In genomic region chr1:85278853-85279314, GRCh38 we compare ENCODE assay signal across 8 cellular contexts. TPM values are rescaled to one million over a fixed set of nuclear protein-coding genes. Genes with fewer than 3 reads are reported as not detected.
A peak's percentile ranks its signal among the peaks of the same experiment; 100 is the strongest.
DNase-seq lines count a peak whose midpoint lies in the region; ATAC-seq, FAIRE-seq and TF ChIP-seq lines count a peak whose summit lies in the region.

No MANE protein-coding gene starts in this region.

- no peaks in the 10 kb centered on the region for H3K9me2 ChIP-seq in GM23248 (ENCODE audit: insufficient read depth)

- 0 to 7% methylated on average over 2 of the region's 2 CpGs for WGBS in GM23248 (ENCODE audit: low coverage in 1 of 2, low lambda C conversion rate in 2 of 2, missing lambda C conversion rate in 2 of 2), 2 experiments

- peak; percentile 82 for DNase-seq in AG08396 (ENCODE audit: low spot score)
- DNase-seq in GM23248, result peak; percentile 95
- peak; percentile 37 for DNase-seq in SK-MEL-5 (ENCODE audit: low read depth, low spot score)
- DNase-seq in breast epithelium (ENCODE audit: low spot score in 2 of 2), result no peak
- DNase-seq in urothelium cell line (ENCODE audit: low spot score), result peak; percentile 74
- DNase-seq in NCI-H2029 treated with DMSO at 0.1 percent for 48 hours (lab: John Stamatoyannopoulos, UW), result no peak

- H3K36me3 ChIP-seq in GM23248 (ENCODE audit: low read depth), result no peaks in the 10 kb centered on the region
- no peaks in the 10 kb centered on the region for H3K36me3 ChIP-seq in breast epithelium
- H3K36me3 ChIP-seq in muscle layer of duodenum (ENCODE audit: control insufficient read depth in 1 of 2, insufficient read depth in 2 of 2, low read length in 2 of 2), result peaks cover 0 to 9% of the 10 kb centered on the region in 2 donors

- H3K4me3 ChIP-seq in GM23248 (peak overlapping the region; percentile 60), breast epithelium (peak overlapping the region in 1 of 3 donors; percentile 10), muscle layer of duodenum (ENCODE audit: low read depth in 1 of 2, low read length in 2 of 2) (no peak overlapping the region)

- no peak for ATAC-seq in GM18861 (IDR thresholded peaks at IDR 0.05; ENCODE audit: unreplicated experiment)

- H2AFZ ChIP-seq in GM23248, result peak overlapping the region; percentile 56

- TF ChIP-seq POLR2A in breast epithelium (IDR thresholded peaks at IDR 0.05), result no peak

- intact Hi-C loops in breast epithelium (cut with DNase I; ENCODE audit: low total_unique reads), result no loop called here

- H4K20me1 ChIP-seq in GM23248 (ENCODE audit: insufficient read depth), result 0 out of 2 replicates have a peak, but pooled peaks cover 4% of the 10 kb centered on the region

- FAIRE-seq in urothelium cell line (lab: Jason Lieb, UNC), result no peak

- H3K9me3 ChIP-seq in GM23248 (ENCODE audit: low read depth), result no peaks in the 10 kb centered on the region
- H3K9me3 ChIP-seq in breast epithelium, result no peaks in the 10 kb centered on the region
- no peaks in the 10 kb centered on the region for H3K9me3 ChIP-seq in muscle layer of duodenum (ENCODE audit: control insufficient read depth in 1 of 2, low read length in 2 of 2)

- TF ChIP-seq CTCF in breast epithelium (IDR thresholded peaks at IDR 0.05), result no peak

- H3K79me2 ChIP-seq in GM23248 (ENCODE audit: insufficient read depth), result peaks cover 23% of the 10 kb centered on the region

- peaks cover 39% of the 10 kb centered on the region for H3F3A ChIP-seq in GM23248 (ENCODE audit: insufficient read depth)

- peak overlapping the region; percentile 51 for H3K9ac ChIP-seq in GM23248

- H3K4me2 ChIP-seq in GM23248 (ENCODE audit: unreplicated experiment), result peak overlapping the region; percentile 86

- in situ Hi-C loops in GM23248 (cut with MboI) (no loop called here), SK-MEL-5 (cut with HindIII; ENCODE audit: low pct_unique_long_range_greater_than_20kb, low sequenced_read_pairs) (no loop called here)

- H3K4me1 ChIP-seq in GM23248 (ENCODE audit: insufficient read depth) (peaks cover 27% of the 10 kb centered on the region), breast epithelium (peaks cover 0 to 9% of the 10 kb centered on the region in 2 donors), muscle layer of duodenum (ENCODE audit: control insufficient read depth in 1 of 2, insufficient read depth in 2 of 2, low read length in 2 of 2) (peaks cover 14 to 18% of the 10 kb centered on the region in 2 donors)

- no peaks in the 10 kb centered on the region for H3K27me3 ChIP-seq in GM23248 (replicated peaks; ENCODE audit: insufficient read depth)
- no peaks in the 10 kb centered on the region for H3K27me3 ChIP-seq in breast epithelium
- H3K27me3 ChIP-seq in muscle layer of duodenum (ENCODE audit: low read depth, low read length), result no peaks in the 10 kb centered on the region

- peak overlapping the region; percentile 75 for H3K27ac ChIP-seq in GM23248
- H3K27ac ChIP-seq in breast epithelium, result peak overlapping the region; percentile 40 to 72
- peak overlapping the region; percentile 64 for H3K27ac ChIP-seq in muscle layer of duodenum (ENCODE audit: low read length)

RNA-seq across cellular contexts. Expression of gene BCL10, which starts 2.5 kb away (rescaled TPM):
- total RNA-seq in GM23248 (2014; rRNA removed; shearing (Covaris generic)), result 45.5 and 51.4 TPM in 2 replicates
- polyA plus RNA-seq in GM23248 (2016; fragmentation: Nextera tagmentation; extraction: Ambion mirVana), result 70.7 and 74.2 TPM in 2 replicates
- 12.0 and 12.9 TPM in 2 replicates for total RNA-seq in SK-MEL-5 (2014; rRNA removed; shearing (Covaris generic))
- polyA plus RNA-seq in SK-MEL-5 (2015; cell fraction: cytosol; rRNA removed), result 6.3 and 6.8 TPM in 2 replicates
- 4.7 and 7.9 TPM in 2 replicates for polyA plus RNA-seq in SK-MEL-5 (2015; cell fraction: nucleus; rRNA removed)
- 10 to 100 TPM; 16.5 to 23.6 (median 17.7) TPM for total RNA-seq in breast epithelium

RNA-seq across cellular contexts. Expression of gene C1orf52, which starts 19.4 kb away (rescaled TPM):
- total RNA-seq in GM23248 (2014; rRNA removed; shearing (Covaris generic)), result 26.7 and 30.9 TPM in 2 replicates
- polyA plus RNA-seq in GM23248 (2016; fragmentation: Nextera tagmentation; extraction: Ambion mirVana), result 72.4 and 76.4 TPM in 2 replicates
- 19.7 and 24.0 TPM in 2 replicates for total RNA-seq in SK-MEL-5 (2014; rRNA removed; shearing (Covaris generic))
- polyA plus RNA-seq in SK-MEL-5 (2015; cell fraction: cytosol; rRNA removed), result 13.9 and 17.6 TPM in 2 replicates
- 26.1 and 45.1 TPM in 2 replicates for polyA plus RNA-seq in SK-MEL-5 (2015; cell fraction: nucleus; rRNA removed)
- total RNA-seq in breast epithelium, result 10 to 100 TPM; 11.6 to 21.6 (median 15.0) TPM

Comparison
In these comparisons a context has a peak if more than half of its experiments do, and no peak if none do; other contexts are left out.
1. DNase-seq: peak in AG08396 (single experiment), GM23248 (single experiment), SK-MEL-5 (single experiment) and urothelium cell line (single experiment); none in breast epithelium (0 of 2) and NCI-H2029 treated with DMSO at 0.1 percent for 48 hours (single experiment).
2. Peak in every context shown above with its lines, with median percentiles within 50 percentile points of each other: H3K27ac ChIP-seq.